ENCODE assay signal across 17 cellular contexts in the genomic region with DNA sequence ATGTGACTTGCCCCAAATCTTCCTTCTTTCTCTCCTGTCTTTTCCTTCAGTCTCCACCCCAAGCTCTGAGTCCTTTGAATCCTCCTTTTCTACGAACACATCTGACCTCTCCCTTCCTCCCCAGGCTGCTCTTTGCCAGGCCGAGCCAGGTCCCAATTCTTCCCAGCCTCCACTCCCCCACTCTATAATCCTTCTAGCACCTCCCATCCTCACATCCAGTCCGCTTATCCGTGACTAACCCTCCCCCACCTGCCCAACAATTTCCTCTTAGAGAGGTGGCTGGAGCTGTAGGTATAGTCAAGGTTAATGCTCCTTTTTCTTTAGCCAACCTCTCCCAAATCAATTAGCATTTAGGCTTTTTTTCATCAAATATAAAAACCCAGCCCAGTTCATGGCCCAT. TPM values are rescaled to one million over a fixed set of nuclear protein-coding genes. Genes with fewer than 3 reads are reported as not detected.
A peak's percentile ranks its signal among the peaks of the same experiment; 100 is the strongest.
DNase-seq lines count a peak whose midpoint lies in the region; FAIRE-seq and TF ChIP-seq lines count a peak whose summit lies in the region.
"Had no signal": no experiment of that assay in that cellular context is flagged by ENCODE, and none has a peak within 500 bp of the region (broad histone marks: within the 10 kb centered on the region; RNA-seq: fewer than 3 reads in every experiment).

No MANE protein-coding gene starts in this region.

- H3K9me2 ChIP-seq in PC-9 (ENCODE audit: insufficient read depth) = no peaks in the 10 kb centered on the region

- 0 out of 2 replicates have a peak overlapping the region, but pooled peaks have one; percentile 48 for H2AFZ ChIP-seq in PC-9
- H2AFZ ChIP-seq in neural progenitor cell (replicated peaks) = peak overlapping the region; percentile 7

- no peak overlapping the region for H3K27ac Mint-ChIP-seq in neural progenitor cell
- H3K27ac Mint-ChIP-seq: CD4-positive, alpha-beta memory T cell; IgD-negative memory B cell had no signal

- H3K79me2 ChIP-seq in PC-9 (ENCODE audit: low read depth) = no peaks in the 10 kb centered on the region
- no peaks in the 10 kb centered on the region for H3K79me2 ChIP-seq in neural progenitor cell (ENCODE audit: low read depth)

- TF ChIP-seq CTCF in PC-9 (conservative IDR thresholded peaks at IDR 0.05) = no peak
- TF ChIP-seq CTCF in neural progenitor cell (IDR thresholded peaks at IDR 0.05) = no peak
- no peak for TF ChIP-seq CTCF in spleen (IDR thresholded peaks at IDR 0.05 in 8 of 11, conservative IDR thresholded peaks at IDR 0.05 in 3 of 11)
- TF ChIP-seq CTCF in ovary (IDR thresholded peaks at IDR 0.05) = no peak

- intact Hi-C loops in PC-9 (cut with micrococcal nuclease; ENCODE audit: unreplicated experiment) (no loop called here), spleen (cut with DNase I; ENCODE audit: low total_unique reads) (no loop called here), ovary (cut with DNase I) (no loop called here)

- H3K9ac ChIP-seq in neural progenitor cell = no peak overlapping the region

- no peak for TF ChIP-seq EP300 in ovary (IDR thresholded peaks at IDR 0.05)

- H3K4me1 ChIP-seq in PC-9 (replicated peaks; ENCODE audit: insufficient read depth) (no peaks in the 10 kb centered on the region), neural progenitor cell (peaks cover 29% of the 10 kb centered on the region), spleen (peaks cover 0 to 6% (median 0%) of the 10 kb centered on the region in 6 donors), ovary (ENCODE audit: insufficient read depth) (no peaks in the 10 kb centered on the region), small intestine (ENCODE audit: control insufficient read depth in 2 of 2, insufficient read depth in 1 of 2, low read depth in 1 of 2, low read length in 1 of 2) (no peaks in the 10 kb centered on the region)
- H3K4me1 ChIP-seq: BE2C had no signal

- H3K4me3 Mint-ChIP-seq in neural progenitor cell = no peak overlapping the region
- H3K4me3 Mint-ChIP-seq: CD4-positive, alpha-beta memory T cell; IgD-negative memory B cell had no signal

- CTCF ChIA-PET in PC-9 (lab: Charles Lee) = no interaction called here

- no peaks in the 10 kb centered on the region; the same call in 1 of the 2 replicates for H3F3A ChIP-seq in PC-9 (ENCODE audit: insufficient read depth, low read depth)
- no peaks in the 10 kb centered on the region for H3F3A ChIP-seq in neural progenitor cell (ENCODE audit: low read depth)

- H3K27me3 Mint-ChIP-seq in neural progenitor cell (ENCODE audit: insufficient read depth, low read depth) = peaks cover 3% of the 10 kb centered on the region
- H3K27me3 Mint-ChIP-seq: IgD-negative memory B cell had no signal

- peak overlapping the region; percentile 43; the same call in 1 of the 2 replicates for H3K4me3 ChIP-seq in H7 (ENCODE audit: insufficient read depth, low read depth, low read length)
- no peak overlapping the region for H3K4me3 ChIP-seq in PC-9
- no peak overlapping the region for H3K4me3 ChIP-seq in neural progenitor cell
- no peak overlapping the region for H3K4me3 ChIP-seq in spleen
- no peak overlapping the region for H3K4me3 ChIP-seq in ovary
- no peak overlapping the region for H3K4me3 ChIP-seq in small intestine (ENCODE audit: low read depth in 1 of 2, low read length in 2 of 2)

- H3K36me3 Mint-ChIP-seq in neural progenitor cell = no peaks in the 10 kb centered on the region
- H3K36me3 Mint-ChIP-seq: CD4-positive, alpha-beta memory T cell; IgD-negative memory B cell had no signal

- FAIRE-seq in small intestine (lab: Jason Lieb, UNC) = no peak
- FAIRE-seq: A204.1, GM12892 had no signal

- POLR2A ChIA-PET in PC-9 (lab: Charles Lee; ENCODE audit: unreplicated experiment) = no interaction called here

- H3K36me3 ChIP-seq in H7 (replicated peaks; ENCODE audit: control insufficient read depth, insufficient read depth, low read length) = no peaks in the 10 kb centered on the region
- H3K36me3 ChIP-seq in PC-9 (ENCODE audit: low read depth) = no peaks in the 10 kb centered on the region
- H3K36me3 ChIP-seq in neural progenitor cell = no peaks in the 10 kb centered on the region
- H3K36me3 ChIP-seq in spleen = no peaks in the 10 kb centered on the region
- H3K36me3 ChIP-seq in ovary = no peaks in the 10 kb centered on the region
- H3K36me3 ChIP-seq in small intestine (ENCODE audit: control insufficient read depth in 2 of 2, insufficient read depth in 2 of 2, low read length in 2 of 2) = no peaks in the 10 kb centered on the region
- H3K36me3 ChIP-seq: BE2C had no signal

- H3K27me3 ChIP-seq in H7 (ENCODE audit: control insufficient read depth, insufficient read depth, low read length) = no peaks in the 10 kb centered on the region
- H3K27me3 ChIP-seq in PC-9 (ENCODE audit: insufficient read depth, low read depth) = no peaks in the 10 kb centered on the region
- no peaks in the 10 kb centered on the region for H3K27me3 ChIP-seq in neural progenitor cell
- no peaks in the 10 kb centered on the region for H3K27me3 ChIP-seq in spleen (replicated peaks in 1 of 7)
- no peaks in the 10 kb centered on the region for H3K27me3 ChIP-seq in ovary
- no peaks in the 10 kb centered on the region for H3K27me3 ChIP-seq in small intestine (ENCODE audit: control insufficient read depth in 2 of 2, insufficient read depth in 2 of 2, low read length in 2 of 2)
- H3K27me3 ChIP-seq: BE2C had no signal

- BruUV-seq in PC-9 (replicated peaks; lab: Mats Ljungman, UMichigan) = no TSS peak

- H3K27ac ChIP-seq in PC-9 (no peak overlapping the region), neural progenitor cell (no peak overlapping the region), spleen (no peak overlapping the region), ovary (no peak overlapping the region), small intestine (ENCODE audit: low read depth in 1 of 2, low read length in 1 of 2) (no peak overlapping the region)
- H3K27ac ChIP-seq: C4-2B had no signal

- H4K20me1 ChIP-seq in PC-9 (ENCODE audit: insufficient read depth) (no peaks in the 10 kb centered on the region), neural progenitor cell (ENCODE audit: low read depth) (no peaks in the 10 kb centered on the region)

- no peaks in the 10 kb centered on the region for H3K9me3 ChIP-seq in PC-9 (ENCODE audit: insufficient read depth, low read depth)
- no peaks in the 10 kb centered on the region for H3K9me3 ChIP-seq in neural progenitor cell (ENCODE audit: low read depth)
- H3K9me3 ChIP-seq in spleen = no peaks in the 10 kb centered on the region
- H3K9me3 ChIP-seq in ovary = no peaks in the 10 kb centered on the region
- H3K9me3 ChIP-seq in small intestine (ENCODE audit: control insufficient read depth, low read depth) = no peaks in the 10 kb centered on the region
- H3K9me3 ChIP-seq: BE2C had no signal

- 81 to 93% (median 86%) methylated on average over 4 of the region's 4 CpGs for WGBS in spleen, 5 donors
- 41 to 44% (median 43%) methylated on average over 4 of the region's 4 CpGs for WGBS in ovary, 3 donors
- 72 to 87% (median 79%) methylated on average over 4 of the region's 4 CpGs for WGBS in small intestine, 3 donors

- TF ChIP-seq POLR2A in spleen (IDR thresholded peaks at IDR 0.05) (no peak), ovary (IDR thresholded peaks at IDR 0.05) (no peak)

- no peak overlapping the region for H3K4me2 ChIP-seq in PC-9
- peak overlapping the region; percentile 45 for H3K4me2 ChIP-seq in neural progenitor cell

- no peaks in the 10 kb centered on the region for H3K9me3 Mint-ChIP-seq in neural progenitor cell
- H3K9me3 Mint-ChIP-seq: CD4-positive, alpha-beta memory T cell; IgD-negative memory B cell had no signal

- peaks cover 6% of the 10 kb centered on the region for H3K4me1 Mint-ChIP-seq in neural progenitor cell
- H3K4me1 Mint-ChIP-seq: CD4-positive, alpha-beta memory T cell had no signal

- DNase-seq in H7 (no peak), PC-9 (no peak), iPS-NIHi7 (ENCODE audit: extremely low spot score) (peak; percentile 5), neural progenitor cell (ENCODE audit: low spot score) (no peak), Ammon's horn (ENCODE audit: low spot score) (no peak), spleen (no peak), ovary (no peak), small intestine (no peak)
- DNase-seq: BE2C; CD4-positive, alpha-beta memory T cell; DMS79; GDM1 had no signal

RNA-seq across cellular contexts. Expression of gene HPDL, which starts 9.5 kb away (rescaled TPM):
- total RNA-seq in H7 (2014; rRNA removed; shearing (Covaris generic)) = 87.5 and 134 TPM in 2 replicates
- total RNA-seq in PC-9 (2021) (10.4 and 12.7 TPM in 2 replicates), neural progenitor cell (ENCODE audit: low replicate concordance) (0.64 and 2.4 TPM in 2 replicates), spleen (1 to 10 TPM in 4 of 7 donors, under 1 TPM in 3; 0.73 to 3.7 (median 1.3) TPM), ovary (1 to 10 TPM in 5 of 7 donors, under 1 TPM in 1, not detected in 1; 0.80 to 2.0 (median 1.4) TPM)
- polyA plus RNA-seq in spleen (1 to 10 TPM; 2.3 to 4.6 (median 3.5) TPM), ovary (under 1 TPM; 0.12 to 0.62 TPM), small intestine (10 to 100 TPM in 1 of 3 donors, 1 to 10 TPM in 2; 1.1 to 10.7 (median 1.1) TPM)
- total RNA-seq: H4 had no signal

RNA-seq across cellular contexts. Expression of gene TOE1, which starts 22.8 kb away (rescaled TPM):
- 17.0 and 20.2 TPM in 2 replicates for total RNA-seq in H7 (2014; rRNA removed; shearing (Covaris generic))
- total RNA-seq in PC-9 (2021) (14.5 and 20.4 TPM in 2 replicates), neural progenitor cell (ENCODE audit: low replicate concordance) (6.1 and 10.7 TPM in 2 replicates), spleen (10 to 100 TPM in 6 of 7 donors, 1 to 10 TPM in 1; 8.9 to 12.6 (median 11.7) TPM), ovary (10 to 100 TPM in 3 of 7 donors, 1 to 10 TPM in 4; 6.7 to 16.3 (median 9.0) TPM)
- polyA plus RNA-seq in spleen (10 to 100 TPM in 2 of 3 donors, 1 to 10 TPM in 1; 8.7 to 11.6 (median 10.6) TPM), ovary (10 to 100 TPM; 10.7 to 13.5 TPM), small intestine (10 to 100 TPM in 2 of 3 donors, 1 to 10 TPM in 1; 9.6 to 18.4 (median 13.6) TPM)

RNA-seq across cellular contexts. Expression of gene MUTYH, which starts 23.1 kb away (rescaled TPM):
- total RNA-seq in H7 (2014; rRNA removed; shearing (Covaris generic)) = 124 and 126 TPM in 2 replicates
- total RNA-seq in PC-9 (2021) = 52.4 and 53.2 TPM in 2 replicates
- 48.2 and 89.7 TPM in 2 replicates for total RNA-seq in neural progenitor cell (ENCODE audit: low replicate concordance)
- total RNA-seq in spleen = 10 to 100 TPM; 26.3 to 41.1 (median 36.4) TPM
- polyA plus RNA-seq in spleen = 10 to 100 TPM; 25.4 to 46.9 (median 37.9) TPM
- 10 to 100 TPM; 23.0 to 38.8 (median 27.4) TPM for total RNA-seq in ovary
- 10 to 100 TPM; 10.6 to 25.3 TPM for polyA plus RNA-seq in ovary
- polyA plus RNA-seq in small intestine = 10 to 100 TPM; 17.1 to 37.6 (median 34.0) TPM
